ENCODE assay signal across 24 cellular contexts in the genomic region with DNA sequence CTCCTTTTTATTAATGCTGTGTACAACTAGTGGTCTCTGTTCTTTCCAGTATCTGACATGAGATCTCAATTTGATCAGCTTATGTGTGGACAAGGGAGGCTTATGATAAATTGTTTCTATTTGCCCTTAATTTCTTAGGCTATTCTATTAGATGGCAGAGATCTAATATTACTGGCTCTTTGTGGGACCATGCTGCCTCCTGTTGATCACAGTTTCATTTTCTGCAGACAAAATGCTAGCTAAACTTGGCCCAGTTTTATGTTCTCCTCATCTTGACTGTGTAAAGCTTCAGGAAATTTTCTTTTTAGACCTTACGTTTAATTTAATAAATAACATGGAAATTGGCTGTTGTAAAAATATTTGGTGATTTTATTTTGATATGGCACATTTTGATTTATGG.
DNase-seq lines count a peak whose midpoint lies in the region; ATAC-seq, FAIRE-seq and TF ChIP-seq lines count a peak whose summit lies in the region.
"Had no signal": no experiment of that assay in that cellular context is flagged by ENCODE, and none has a peak within 500 bp of the region (broad histone marks: within the 10 kb centered on the region; RNA-seq: fewer than 3 reads in every experiment).

No MANE protein-coding gene starts in this region.

- H3K79me1 ChIP-seq in H1 (ENCODE audit: low read depth, low read length): no peaks in the 10 kb centered on the region

- FAIRE-seq in H1 (lab: Jason Lieb, UNC) (no peak), small intestine (lab: Jason Lieb, UNC) (no peak)

- no peaks in the 10 kb centered on the region for H3K9me3 ChIP-seq in MM.1S (replicated peaks; ENCODE audit: insufficient read depth, low read length)
- H3K9me3 ChIP-seq in H1 (ENCODE audit: insufficient read depth in 2 of 2, low read depth in 1 of 2, low read length in 1 of 2): peaks cover 0 to 8% of the 10 kb centered on the region in 2 experiments; a peak in 1 of 4 replicates
- H3K9me3 ChIP-seq in small intestine (ENCODE audit: control insufficient read depth, low read depth): no peaks in the 10 kb centered on the region
- H3K9me3 ChIP-seq in Caco-2: no peaks in the 10 kb centered on the region
- no peaks in the 10 kb centered on the region for H3K9me3 ChIP-seq in prostate gland
- H3K9me3 ChIP-seq: colonic mucosa, right lobe of liver, stomach had no signal

- no peaks in the 10 kb centered on the region for H3K9me3 Mint-ChIP-seq in Caco-2 (ENCODE audit: unreplicated experiment)

- TF ChIP-seq CTCF in MM.1S (IDR thresholded peaks at IDR 0.05; ENCODE audit: low read length) (peak; percentile 42), H1 (IDR thresholded peaks at IDR 0.05; ENCODE audit: control extremely low read depth in 1 of 3, insufficient read depth in 1 of 3, low read depth in 1 of 3, low read length in 3 of 3) (no peak; a peak in 1 of 4 replicates), Caco-2 (IDR thresholded peaks at IDR 0.05; ENCODE audit: insufficient read depth in 1 of 2, low read depth in 1 of 2, low read length in 1 of 2, severe bottlenecking in 1 of 2, unreplicated experiment in 1 of 2) (no peak), prostate gland (IDR thresholded peaks at IDR 0.05) (no peak)

- no peaks in the 10 kb centered on the region for H3K36me3 Mint-ChIP-seq in Caco-2 (ENCODE audit: insufficient read depth, unreplicated experiment)
- H3K36me3 Mint-ChIP-seq: activated CD4-positive, alpha-beta memory T cell treated with anti-CD3 and anti-CD28 coated beads for 36 hours; brain; CD8-positive, alpha-beta T cell had no signal

- H4K20me1 ChIP-seq in MM.1S (ENCODE audit: insufficient read depth, low read length) (no peaks in the 10 kb centered on the region), H1 (replicated peaks in 1 of 2; ENCODE audit: control insufficient read depth in 1 of 2, insufficient read depth in 2 of 2, low read length in 2 of 2) (no peaks in the 10 kb centered on the region)

- H3K4me3 Mint-ChIP-seq in Caco-2 (ENCODE audit: unreplicated experiment): no peak overlapping the region
- H3K4me3 Mint-ChIP-seq: activated CD4-positive, alpha-beta memory T cell treated with anti-CD3 and anti-CD28 coated beads for 36 hours; brain; CD8-positive, alpha-beta T cell; natural killer cell treated with Interleukin-12 subunit alpha and Interleukin-12 subunit beta and Interleukin-15 and Interleukin-18, amount 100 ng/mL, for 72 hours had no signal

- H3F3A ChIP-seq in MM.1S (ENCODE audit: insufficient read depth, low read length): no peaks in the 10 kb centered on the region

- no peak overlapping the region for H4K91ac ChIP-seq in H1 (replicated peaks; ENCODE audit: insufficient read length, low read length)

- H4K5ac ChIP-seq in H1 (ENCODE audit: insufficient read length, low read depth, low read length): no peak overlapping the region

- no peak overlapping the region for H4K8ac ChIP-seq in H1 (ENCODE audit: extremely low read depth, insufficient read depth, low read length)

- POLR2A ChIA-PET in H1 (lab: Charles Lee; ENCODE audit: partially characterized antibody) (no interaction called here), Caco-2 (lab: Charles Lee) (no interaction called here)

- H2BK120ac ChIP-seq in H1 (replicated peaks; ENCODE audit: low read depth, low read length): no peak overlapping the region

- H3K27me3 ChIP-seq in MM.1S (replicated peaks; ENCODE audit: insufficient read depth, low read length): no peaks in the 10 kb centered on the region
- H3K27me3 ChIP-seq in H1 (replicated peaks in 1 of 4; ENCODE audit: control insufficient read depth in 3 of 4, extremely low read depth in 1 of 4, insufficient read depth in 3 of 4, low read length in 3 of 4): no peaks in the 10 kb centered on the region
- H3K27me3 ChIP-seq in small intestine (ENCODE audit: control insufficient read depth in 2 of 2, insufficient read depth in 2 of 2, low read length in 2 of 2): no peaks in the 10 kb centered on the region
- no peaks in the 10 kb centered on the region for H3K27me3 ChIP-seq in Caco-2 (replicated peaks; ENCODE audit: control insufficient read depth, insufficient read depth, low read length)
- no peaks in the 10 kb centered on the region for H3K27me3 ChIP-seq in prostate gland (replicated peaks; ENCODE audit: insufficient read depth)
- H3K27me3 ChIP-seq: colonic mucosa, right lobe of liver, stomach had no signal

- no peaks in the 10 kb centered on the region for H3K23me2 ChIP-seq in H1 (ENCODE audit: low read depth, low read length)

- CTCF ChIA-PET in H1 (lab: Charles Lee; ENCODE audit: partially characterized antibody): interaction anchor here (0.5 to 1.9 kb wide), 7 partner anchors 67 to 457 kb away, joined by 3 to 9 read pairs (median 4); no protein-coding TSS in a partner anchor
- CTCF ChIA-PET in Caco-2 (lab: Charles Lee): interaction anchor here (0.6 kb wide), 1 partner anchor 833 kb away, joined by 3 read pairs; no protein-coding TSS in a partner anchor

- no peaks in the 10 kb centered on the region for H3K4me1 ChIP-seq in MM.1S (ENCODE audit: low read length)
- H3K4me1 ChIP-seq in H1 (replicated peaks in 1 of 4; ENCODE audit: control insufficient read depth in 3 of 4, insufficient read depth in 4 of 4, low read length in 3 of 4): no peaks in the 10 kb centered on the region
- H3K4me1 ChIP-seq in small intestine (ENCODE audit: control insufficient read depth in 2 of 2, insufficient read depth in 1 of 2, low read depth in 1 of 2, low read length in 1 of 2): no peaks in the 10 kb centered on the region
- no peaks in the 10 kb centered on the region for H3K4me1 ChIP-seq in Caco-2
- no peaks in the 10 kb centered on the region for H3K4me1 ChIP-seq in prostate gland (replicated peaks)
- H3K4me1 ChIP-seq: colonic mucosa, parathyroid adenoma, right lobe of liver, stomach had no signal

- H3K4me3 ChIP-seq in MM.1S (ENCODE audit: low read length): no peak overlapping the region
- H3K4me3 ChIP-seq in H1 (ENCODE audit: extremely low read depth in 1 of 4, insufficient read depth in 2 of 4, low read depth in 3 of 4, low read length in 4 of 4): no peak overlapping the region
- no peak overlapping the region for H3K4me3 ChIP-seq in small intestine (ENCODE audit: low read depth in 1 of 2, low read length in 2 of 2)
- H3K4me3 ChIP-seq in Caco-2 (ENCODE audit: low read depth, low read length): no peak overlapping the region
- no peak overlapping the region for H3K4me3 ChIP-seq in prostate gland
- H3K4me3 ChIP-seq: colonic mucosa, right lobe of liver, SK-N-MC, stomach had no signal

- no peak overlapping the region for H3K23ac ChIP-seq in H1 (ENCODE audit: insufficient read length)

- H2BK20ac ChIP-seq in H1 (ENCODE audit: low read length): no peak overlapping the region

- WGBS in H1 (ENCODE audit: extremely low coverage in 1 of 2, insufficient coverage in 1 of 2, insufficient read length in 1 of 2, insufficient replicate concordance in 2 of 2, low coverage in 1 of 2, low lambda C conversion rate in 2 of 2, missing lambda C conversion rate in 1 of 2), 2 experiments: 75% methylated on average over 1 of the region's 1 CpG; no CpG with 5 or more reads in 1 of the 2 experiments
- 72 to 80% (median 74%) methylated on average over 1 of the region's 1 CpG for WGBS in small intestine, 3 donors
- 89% methylated on average over 1 of the region's 1 CpG for WGBS in prostate gland

- intact Hi-C loops in Caco-2 (cut with micrococcal nuclease; ENCODE audit: unreplicated experiment): no loop called here
- intact Hi-C loops in prostate gland (cut with DNase I): no loop called here

- no peaks in the 10 kb centered on the region for H3K27me3 Mint-ChIP-seq in Caco-2 (ENCODE audit: insufficient read depth, unreplicated experiment)
- H3K27me3 Mint-ChIP-seq: activated CD4-positive, alpha-beta memory T cell treated with anti-CD3 and anti-CD28 coated beads for 36 hours; brain; natural killer cell treated with Interleukin-12 subunit alpha and Interleukin-12 subunit beta and Interleukin-15 and Interleukin-18, amount 100 ng/mL, for 72 hours had no signal

- no peak overlapping the region for H2AK5ac ChIP-seq in H1 (ENCODE audit: low read depth, low read length)

- no peak overlapping the region for H3K4ac ChIP-seq in H1 (replicated peaks; ENCODE audit: insufficient read length, low read depth, low read length)

- BruUV-seq in Caco-2 (replicated peaks; lab: Mats Ljungman, UMichigan): no TSS peak

- H2BK15ac ChIP-seq in H1 (ENCODE audit: low read length): no peak overlapping the region

- no peaks in the 10 kb centered on the region for H3K9me2 ChIP-seq in MM.1S (replicated peaks; ENCODE audit: insufficient read depth, low read length)

- DNase-seq in MM.1S (no peak), H1 (ENCODE audit: low read depth in 1 of 2, low spot score in 2 of 2) (no peak), small intestine (peak; percentile 4), Caco-2 (no peak), prostate gland (ENCODE audit: low spot score) (no peak), NCI-H526 treated with DMSO at 0.1 percent for 48 hours (lab: John Stamatoyannopoulos, UW) (no peak)
- DNase-seq: activated CD4-positive, alpha-beta memory T cell treated with anti-CD3 and anti-CD28 coated beads for 36 hours; activated effector memory CD4-positive, alpha-beta T cell treated with Interleukin-2 at 50 U/mL for 16 hours; CD8-positive, alpha-beta T cell; colonic mucosa; DMS79 treated with DMSO at 0.1 percent for 48 hours; left ventricle myocardium superior; NCI-H1105 treated with DMSO at 0.1 percent for 48 hours; right lobe of liver; stimulated activated CD4-positive, alpha-beta T cell treated with anti-CD3 and anti-CD28 coated beads, Interleukin-15, amount 100 ng/mL, for 24 hours; stomach; trophoblast cell had no signal

- H2AFZ ChIP-seq in MM.1S (ENCODE audit: low read length) (no peak overlapping the region), H1 (ENCODE audit: low read length) (no peak overlapping the region)
- H2AFZ ChIP-seq: parathyroid adenoma had no signal

- H3K36me3 ChIP-seq in MM.1S (replicated peaks; ENCODE audit: insufficient read depth, low read length): no peaks in the 10 kb centered on the region
- no peaks in the 10 kb centered on the region for H3K36me3 ChIP-seq in H1 (ENCODE audit: control insufficient read depth in 2 of 4, insufficient read depth in 4 of 4, low read length in 3 of 4)
- H3K36me3 ChIP-seq in small intestine (ENCODE audit: control insufficient read depth in 2 of 2, insufficient read depth in 2 of 2, low read length in 2 of 2): no peaks in the 10 kb centered on the region
- no peaks in the 10 kb centered on the region for H3K36me3 ChIP-seq in Caco-2 (ENCODE audit: control insufficient read depth, insufficient read depth, low read length)
- H3K36me3 ChIP-seq in prostate gland: no peaks in the 10 kb centered on the region
- H3K36me3 ChIP-seq: colonic mucosa, right lobe of liver, stomach had no signal

- H3K4me1 Mint-ChIP-seq in Caco-2 (ENCODE audit: low read depth, unreplicated experiment): no peaks in the 10 kb centered on the region
- H3K4me1 Mint-ChIP-seq: brain had no signal

- H3K18ac ChIP-seq in H1 (ENCODE audit: extremely low read depth, low read length): no peak overlapping the region

- H2BK5ac ChIP-seq in H1 (ENCODE audit: low read depth, low read length): no peak overlapping the region

- H3K27ac Mint-ChIP-seq in Caco-2 (ENCODE audit: unreplicated experiment): no peak overlapping the region
- H3K27ac Mint-ChIP-seq: activated CD4-positive, alpha-beta memory T cell treated with anti-CD3 and anti-CD28 coated beads for 36 hours; brain; CD8-positive, alpha-beta T cell; natural killer cell treated with Interleukin-12 subunit alpha and Interleukin-12 subunit beta and Interleukin-15 and Interleukin-18, amount 100 ng/mL, for 72 hours had no signal

- H3K9ac ChIP-seq in MM.1S (ENCODE audit: low read length) (no peak overlapping the region), H1 (replicated peaks in 1 of 4; ENCODE audit: extremely low read depth in 1 of 4, low read depth in 3 of 4, low read length in 3 of 4) (no peak overlapping the region)
- H3K9ac ChIP-seq: parathyroid adenoma had no signal

- H3K14ac ChIP-seq in H1 (ENCODE audit: insufficient read length): no peak overlapping the region

- no peak overlapping the region for H2BK12ac ChIP-seq in H1 (ENCODE audit: low read depth, low read length)

- TF ChIP-seq RAD21 in H1 (IDR thresholded peaks at IDR 0.05 in 1 of 2, conservative IDR thresholded peaks at IDR 0.05 in 1 of 2; ENCODE audit: low read depth in 2 of 2, low read length in 2 of 2): peak; percentile 52 to 59

- H3K4me2 ChIP-seq in MM.1S (ENCODE audit: low read depth, low read length) (no peak overlapping the region), H1 (ENCODE audit: insufficient read depth in 1 of 2, low read depth in 2 of 2, low read length in 2 of 2) (no peak overlapping the region)

- TF ChIP-seq EP300 in H1 (IDR thresholded peaks at IDR 0.05; ENCODE audit: borderline replicate concordance in 1 of 2, low read depth in 2 of 2, low read length in 2 of 2): no peak

- H3K56ac ChIP-seq in H1 (replicated peaks; ENCODE audit: insufficient read length, low read depth, low read length): no peak overlapping the region

- peak; percentile 54 for ATAC-seq in GM18511 (IDR thresholded peaks at IDR 0.05; ENCODE audit: unreplicated experiment)
- ATAC-seq in HG03521 (IDR thresholded peaks at IDR 0.05; ENCODE audit: unreplicated experiment): no peak
- ATAC-seq: CD8-positive, alpha-beta T cell; left ventricle myocardium superior; natural killer cell treated with Interleukin-12 subunit alpha and Interleukin-12 subunit beta and Interleukin-15 and Interleukin-18, amount 100 ng/mL, for 72 hours; right lobe of liver had no signal

- TF ChIP-seq POLR2A in H1 (IDR thresholded peaks at IDR 0.05; ENCODE audit: control extremely low read depth in 1 of 2, low read depth in 2 of 2, low read length in 2 of 2) (no peak), prostate gland (IDR thresholded peaks at IDR 0.05) (no peak)

- H3K79me2 ChIP-seq in MM.1S (ENCODE audit: low read length) (no peaks in the 10 kb centered on the region), H1 (ENCODE audit: control insufficient read depth in 1 of 2, insufficient read depth in 2 of 2, low read length in 2 of 2) (no peaks in the 10 kb centered on the region)
- H3K79me2 ChIP-seq: parathyroid adenoma had no signal

- H3K27ac ChIP-seq in MM.1S (ENCODE audit: low read length) (no peak overlapping the region), H1 (ENCODE audit: low read depth, low read length) (no peak overlapping the region), small intestine (ENCODE audit: low read depth in 1 of 2, low read length in 1 of 2) (no peak overlapping the region), prostate gland (no peak overlapping the region)
- H3K27ac ChIP-seq: colonic mucosa, parathyroid adenoma, right lobe of liver, RWPE1, SK-N-MC, stomach had no signal
